10 cellular contexts compared by ENCODE assay signal in genomic region chr9:105437704-105438103, GRCh38.
"Had no signal": no experiment of that assay in that cellular context is flagged by ENCODE, and none has a peak within 500 bp of the region (broad histone marks: within the 10 kb centered on the region; RNA-seq: fewer than 3 reads in every experiment).

No MANE protein-coding gene starts in this region.

- ATAC-seq: gastroesophageal sphincter had no signal

- DNase-seq: activated CD4-positive, alpha-beta memory T cell treated with anti-CD3 and anti-CD28 coated beads, Interleukin-2, amount 10 ng/mL, durations not matched to agents 7 days and 5 days; activated naive CD4-positive, alpha-beta T cell; aorta; effector CD4-positive, alpha-beta T cell; posterior cingulate gyrus; stimulated activated CD4-positive, alpha-beta T cell treated with anti-CD3 and anti-CD28 coated beads, Interleukin-4, amount 100 ng/mL, for 24 hours; stomach had no signal

- H3K36me3 ChIP-seq: cardiac muscle cell, gastroesophageal sphincter, stomach, thoracic aorta had no signal

- H3K4me3 ChIP-seq: cardiac muscle cell, gastroesophageal sphincter, stomach, thoracic aorta had no signal

- H3K27me3 ChIP-seq: cardiac muscle cell, gastroesophageal sphincter, stomach had no signal

- H3K27ac ChIP-seq: cardiac muscle cell, thoracic aorta had no signal

- H3K9me3 ChIP-seq: gastroesophageal sphincter, stomach, thoracic aorta had no signal
